13 cellular contexts compared by ENCODE assay signal in the genomic region with DNA sequence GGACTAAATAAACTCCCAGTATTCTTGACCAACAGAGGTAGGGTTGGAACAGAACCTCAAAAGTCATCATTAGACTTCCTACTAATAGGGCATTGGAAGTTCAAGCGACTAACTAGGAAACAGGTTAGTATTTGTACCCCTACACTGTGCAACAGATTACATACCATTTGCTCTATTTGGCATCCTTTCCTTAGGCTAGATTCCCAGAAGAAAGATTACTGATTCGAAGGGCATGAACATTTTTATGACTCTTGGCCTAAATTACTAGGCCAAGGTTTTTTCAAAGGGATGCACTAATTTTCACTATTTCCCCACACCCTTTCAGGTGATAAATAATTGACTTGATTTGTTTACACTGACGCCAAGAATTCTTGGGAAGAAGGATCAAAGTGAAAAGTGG.
DNase-seq lines count a peak whose midpoint lies in the region; ATAC-seq and TF ChIP-seq lines count a peak whose summit lies in the region.
"Had no signal": no experiment of that assay in that cellular context is flagged by ENCODE, and none has a peak within 500 bp of the region (broad histone marks: within the 10 kb centered on the region; RNA-seq: fewer than 3 reads in every experiment).

No MANE protein-coding gene starts in this region.

- H3K4me3 Mint-ChIP-seq in nephron, result no peak overlapping the region
- H3K4me3 Mint-ChIP-seq: CD4-positive, alpha-beta T cell; H9 had no signal

- no peaks in the 10 kb centered on the region for H3K27me3 ChIP-seq in uterus

- peak overlapping the region; percentile 77 to 99 (median 92) for H3K27ac Mint-ChIP-seq in nephron
- H3K27ac Mint-ChIP-seq: CD4-positive, alpha-beta T cell; H9 had no signal

- peaks cover 55% of the 10 kb centered on the region for H3K4me1 Mint-ChIP-seq in nephron

- no peaks in the 10 kb centered on the region for H3K9me3 Mint-ChIP-seq in nephron
- H3K9me3 Mint-ChIP-seq: CD4-positive, alpha-beta T cell; H9 had no signal

- no peaks in the 10 kb centered on the region for H3K36me3 Mint-ChIP-seq in nephron (ENCODE audit: low read depth)

- no peak for TF ChIP-seq CTCF in VCaP (conservative IDR thresholded peaks at IDR 0.05)
- TF ChIP-seq CTCF in nephron (IDR thresholded peaks at IDR 0.05; ENCODE audit: unreplicated experiment in 3 of 3), result no peak
- TF ChIP-seq CTCF in uterus (IDR thresholded peaks at IDR 0.05), result no peak

- H3K9me3 ChIP-seq in uterus, result no peaks in the 10 kb centered on the region
- H3K9me3 ChIP-seq: Caco-2 had no signal

- no peak for ATAC-seq in GM18873 (IDR thresholded peaks at IDR 0.05; ENCODE audit: low FRiP score, unreplicated experiment)
- ATAC-seq: HepG2 had no signal

- intact Hi-C loops in uterus (cut with DNase I; ENCODE audit: low total_unique reads), result no loop called here

- H3K4me3 ChIP-seq in uterus, result no peak overlapping the region

- peaks cover 0 to 12% of the 10 kb centered on the region in 2 donors for H3K4me1 ChIP-seq in uterus
- H3K4me1 ChIP-seq: Caco-2 had no signal

- H3K27me3 Mint-ChIP-seq in nephron (ENCODE audit: low read depth), result no peaks in the 10 kb centered on the region

- H3K36me3 ChIP-seq in uterus, result no peaks in the 10 kb centered on the region

- TF ChIP-seq POLR2A in uterus (IDR thresholded peaks at IDR 0.05), result no peak

- DNase-seq in uterus, result no peak
- no peak for DNase-seq in KG1 (lab: John Stamatoyannopoulos, UW)
- DNase-seq in stimulated activated CD4-positive, alpha-beta T cell treated with anti-CD3 and anti-CD28 coated beads, Interleukin-4, amount 100 ng/mL, for 24 hours, result no peak
- DNase-seq: ACHN; AML-193; Caco-2; CD4-positive, alpha-beta T cell; H9 had no signal

- H3K27ac ChIP-seq in VCaP (peak overlapping the region; percentile 65; the same call in 1 of the 2 replicates), uterus (peak overlapping the region; percentile 52 to 87)
- H3K27ac ChIP-seq: C4-2B had no signal
